Comparison of ENCODE assay signal across 11 cellular contexts in genomic region chr14:55098561-55098898, GRCh38. TPM values are rescaled to one million over a fixed set of nuclear protein-coding genes. Genes with fewer than 3 reads are reported as not detected.
DNase-seq lines count a peak whose midpoint lies in the region; ATAC-seq and TF ChIP-seq lines count a peak whose summit lies in the region.
"Had no signal": no experiment of that assay in that cellular context is flagged by ENCODE, and none has a peak within 500 bp of the region (broad histone marks: within the 10 kb centered on the region; RNA-seq: fewer than 3 reads in every experiment).

No MANE protein-coding gene starts in this region.

- H3K4me3 Mint-ChIP-seq in activated naive CD4-positive, alpha-beta T cell treated with anti-CD3 and anti-CD28 coated beads, Interleukin-2, amount 50 U/mL, for 24 hours = peak overlapping the region; percentile 2
- peak overlapping the region; percentile 2 for H3K4me3 Mint-ChIP-seq in activated T-helper 1 cell treated with anti-CD3 and anti-CD28 coated beads, Interleukin-12 subunit alpha, Interleukin-12 subunit beta, Interleukin-2, Interleukin-4 antibody, amounts not matched to agents 30 ng/mL and 10 ng/mL and 1 ng/mL, durations not matched to agents 14 hours and 24 hours and 36 hours

- H3K9me3 ChIP-seq in lower lobe of right lung (no peaks in the 10 kb centered on the region), upper lobe of left lung (no peaks in the 10 kb centered on the region)

- intact Hi-C loops in activated T-helper 1 cell treated with anti-CD3 and anti-CD28 coated beads, Interleukin-12 subunit alpha, Interleukin-12 subunit beta, Interleukin-2, Interleukin-4 antibody, amounts not matched to agents 30 ng/mL and 10 ng/mL and 1 ng/mL, durations not matched to agents 14 hours and 24 hours and 36 hours (cut with micrococcal nuclease) = loop anchor here (1.0 to 10.0 kb wide), 2 partner anchors 9 to 276 kb away; no protein-coding TSS in a partner anchor
- intact Hi-C loops in lower lobe of right lung (cut with DNase I) = loop anchor here (10.0 kb wide), 1 partner anchor 56 kb away; no protein-coding TSS in a partner anchor

- H3K36me3 Mint-ChIP-seq in activated naive CD4-positive, alpha-beta T cell treated with anti-CD3 and anti-CD28 coated beads, Interleukin-2, amount 50 U/mL, for 24 hours = no peaks in the 10 kb centered on the region
- no peaks in the 10 kb centered on the region for H3K36me3 Mint-ChIP-seq in activated T-helper 1 cell treated with anti-CD3 and anti-CD28 coated beads, Interleukin-12 subunit alpha, Interleukin-12 subunit beta, Interleukin-2, Interleukin-4 antibody, amounts not matched to agents 30 ng/mL and 10 ng/mL and 1 ng/mL, durations not matched to agents 14 hours and 24 hours and 36 hours (ENCODE audit: low read depth)

- peaks cover 37% of the 10 kb centered on the region for H3K4me1 Mint-ChIP-seq in activated naive CD4-positive, alpha-beta T cell treated with anti-CD3 and anti-CD28 coated beads, Interleukin-2, amount 50 U/mL, for 24 hours
- peaks cover 55% of the 10 kb centered on the region for H3K4me1 Mint-ChIP-seq in activated T-helper 1 cell treated with anti-CD3 and anti-CD28 coated beads, Interleukin-12 subunit alpha, Interleukin-12 subunit beta, Interleukin-2, Interleukin-4 antibody, amounts not matched to agents 30 ng/mL and 10 ng/mL and 1 ng/mL, durations not matched to agents 14 hours and 24 hours and 36 hours (ENCODE audit: low read depth)

- 78 to 94% methylated on average over 1 of the region's 1 CpG for WGBS in upper lobe of left lung, 2 donors

- no peak for DNase-seq in activated naive CD4-positive, alpha-beta T cell (lab: John Stamatoyannopoulos, UW)
- no peak for DNase-seq in activated T-helper 1 cell treated with anti-CD3 and anti-CD28 coated beads, Interleukin-12 subunit alpha, Interleukin-12 subunit beta, Interleukin-2, Interleukin-4 antibody, amounts not matched to agents 30 ng/mL and 10 ng/mL and 1 ng/mL, durations not matched to agents 14 hours and 24 hours and 36 hours (ENCODE audit: low spot score)
- DNase-seq in lower lobe of right lung (no peak), upper lobe of left lung (no peak), C1 segment of cervical spinal cord (lab: John Stamatoyannopoulos, UW) (no peak), DMS53 treated with DMSO at 0.1 percent for 48 hours (lab: John Stamatoyannopoulos, UW; ENCODE audit: unreplicated experiment) (no peak), substantia nigra (lab: John Stamatoyannopoulos, UW) (no peak)
- DNase-seq: activated gamma-delta T cell, GDM1, NCI-H1694 treated with DMSO at 0.1 percent for 48 hours had no signal

- no peaks in the 10 kb centered on the region for H3K27me3 Mint-ChIP-seq in activated naive CD4-positive, alpha-beta T cell treated with anti-CD3 and anti-CD28 coated beads, Interleukin-2, amount 50 U/mL, for 24 hours
- no peaks in the 10 kb centered on the region for H3K27me3 Mint-ChIP-seq in activated T-helper 1 cell treated with anti-CD3 and anti-CD28 coated beads, Interleukin-12 subunit alpha, Interleukin-12 subunit beta, Interleukin-2, Interleukin-4 antibody, amounts not matched to agents 30 ng/mL and 10 ng/mL and 1 ng/mL, durations not matched to agents 14 hours and 24 hours and 36 hours (ENCODE audit: insufficient read depth)

- H3K9me3 Mint-ChIP-seq in activated naive CD4-positive, alpha-beta T cell treated with anti-CD3 and anti-CD28 coated beads, Interleukin-2, amount 50 U/mL, for 24 hours = no peaks in the 10 kb centered on the region
- no peaks in the 10 kb centered on the region for H3K9me3 Mint-ChIP-seq in activated T-helper 1 cell treated with anti-CD3 and anti-CD28 coated beads, Interleukin-12 subunit alpha, Interleukin-12 subunit beta, Interleukin-2, Interleukin-4 antibody, amounts not matched to agents 30 ng/mL and 10 ng/mL and 1 ng/mL, durations not matched to agents 14 hours and 24 hours and 36 hours

- TF ChIP-seq CTCF in lower lobe of right lung (IDR thresholded peaks at IDR 0.05) (no peak), upper lobe of left lung (IDR thresholded peaks at IDR 0.05) (no peak)

- no peaks in the 10 kb centered on the region for H3K36me3 ChIP-seq in lower lobe of right lung
- H3K36me3 ChIP-seq in upper lobe of left lung = no peaks in the 10 kb centered on the region

- H3K4me3 ChIP-seq in lower lobe of right lung (no peak overlapping the region), upper lobe of left lung (no peak overlapping the region)

- H3K27me3 ChIP-seq in lower lobe of right lung (ENCODE audit: low read depth) = no peaks in the 10 kb centered on the region
- H3K27me3 ChIP-seq in upper lobe of left lung = no peaks in the 10 kb centered on the region

- peaks cover 66% of the 10 kb centered on the region for H3K4me1 ChIP-seq in lower lobe of right lung
- peaks cover 43 to 55% (median 50%) of the 10 kb centered on the region in 4 donors for H3K4me1 ChIP-seq in upper lobe of left lung

- TF ChIP-seq EP300 in upper lobe of left lung (IDR thresholded peaks at IDR 0.05) = no peak

- H3K27ac ChIP-seq in lower lobe of right lung = peak overlapping the region; percentile 72
- peak overlapping the region; percentile 71 to 81 (median 75) for H3K27ac ChIP-seq in upper lobe of left lung
- no peak overlapping the region for H3K27ac ChIP-seq in substantia nigra (ENCODE audit: low read depth, low read length, poor library complexity, severe bottlenecking)

- peak overlapping the region; percentile 88 for H3K27ac Mint-ChIP-seq in activated naive CD4-positive, alpha-beta T cell treated with anti-CD3 and anti-CD28 coated beads, Interleukin-2, amount 50 U/mL, for 24 hours
- peak overlapping the region; percentile 41 for H3K27ac Mint-ChIP-seq in activated T-helper 1 cell treated with anti-CD3 and anti-CD28 coated beads, Interleukin-12 subunit alpha, Interleukin-12 subunit beta, Interleukin-2, Interleukin-4 antibody, amounts not matched to agents 30 ng/mL and 10 ng/mL and 1 ng/mL, durations not matched to agents 14 hours and 24 hours and 36 hours

- no peak for TF ChIP-seq POLR2A in upper lobe of left lung (IDR thresholded peaks at IDR 0.05)

- ATAC-seq in lower lobe of right lung (no peak), upper lobe of left lung (ENCODE audit: low FRiP score in 2 of 2) (no peak)

RNA-seq across cellular contexts. Expression of gene LGALS3, which starts 30.5 kb away (rescaled TPM):
- total RNA-seq in activated T-helper 1 cell treated with anti-CD3 and anti-CD28 coated beads, Interleukin-12 subunit alpha, Interleukin-12 subunit beta, Interleukin-2, Interleukin-4 antibody, amounts not matched to agents 30 ng/mL and 10 ng/mL and 1 ng/mL, durations not matched to agents 14 hours and 24 hours and 36 hours = 10.4 and 12.0 TPM in 2 replicates
- total RNA-seq in lower lobe of right lung = 528 TPM
- total RNA-seq in upper lobe of left lung = 100 to 1,000 TPM; 205 to 710 (median 440) TPM

RNA-seq across cellular contexts. Expression of gene MAPK1IP1L, which starts 47.1 kb away (rescaled TPM):
- 139 and 141 TPM in 2 replicates for total RNA-seq in activated T-helper 1 cell treated with anti-CD3 and anti-CD28 coated beads, Interleukin-12 subunit alpha, Interleukin-12 subunit beta, Interleukin-2, Interleukin-4 antibody, amounts not matched to agents 30 ng/mL and 10 ng/mL and 1 ng/mL, durations not matched to agents 14 hours and 24 hours and 36 hours
- total RNA-seq in lower lobe of right lung (72.4 TPM), upper lobe of left lung (10 to 100 TPM; 22.0 to 81.8 (median 59.3) TPM)

Comparison
In these comparisons a context has a peak if more than half of its experiments do, and no peak if none do; other contexts are left out.
1. RNA of gene LGALS3, which starts 30.5 kb away (total RNA-seq): 528 TPM in lower lobe of right lung (single experiment) and 205 to 710 TPM in upper lobe of left lung; 10.4 to 12.0 TPM in activated T-helper 1 cell treated with anti-CD3 and anti-CD28 coated beads, Interleukin-12 subunit alpha, Interleukin-12 subunit beta, Interleukin-2, Interleukin-4 antibody, amounts not matched to agents 30 ng/mL and 10 ng/mL and 1 ng/mL, durations not matched to agents 14 hours and 24 hours and 36 hours; every median in the first group is over 10 times any median in the second.